In the genomic region with DNA sequence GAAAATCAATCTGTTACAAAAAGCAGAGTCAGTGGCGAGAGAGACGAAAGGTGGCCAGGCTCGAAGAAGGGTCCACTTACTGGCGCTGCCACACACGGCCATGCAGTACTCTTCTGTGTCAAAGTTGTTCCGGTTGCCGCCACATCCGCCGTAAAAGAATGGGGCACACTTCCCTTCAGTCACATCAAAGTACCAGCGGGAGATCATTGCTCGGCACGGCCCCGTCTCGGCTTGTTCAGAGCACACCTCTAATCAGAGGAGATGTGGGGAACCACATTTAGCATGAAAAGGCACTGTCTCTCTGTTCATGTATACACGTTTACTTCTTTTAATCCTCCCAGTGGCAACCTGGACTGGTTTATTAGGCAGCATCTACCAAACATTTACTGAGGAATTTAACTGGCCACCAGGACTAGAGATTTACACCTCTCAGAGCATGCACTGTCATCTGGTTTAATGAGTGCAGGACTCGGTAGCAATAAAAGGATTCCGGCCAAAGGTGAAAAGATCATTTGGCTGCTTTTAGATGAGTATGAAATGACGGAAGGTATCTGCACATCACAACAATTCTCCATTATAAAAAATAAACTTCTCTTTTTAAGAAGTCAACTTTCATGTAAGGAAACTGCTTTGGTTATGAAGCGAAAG, we compare ENCODE assay signal across 11 cellular contexts.
DNase-seq lines count a peak whose midpoint lies in the region; ATAC-seq and TF ChIP-seq lines count a peak whose summit lies in the region.
"Had no signal": no experiment of that assay in that cellular context is flagged by ENCODE, and none has a peak within 500 bp of the region (broad histone marks: within the 10 kb centered on the region; RNA-seq: fewer than 3 reads in every experiment).

No MANE protein-coding gene starts in this region.

- H3K4me1 ChIP-seq in GM23338 (ENCODE audit: insufficient read depth) (peaks cover 60% of the 10 kb centered on the region), spleen (no peaks in the 10 kb centered on the region)

- intact Hi-C loops in spleen (cut with DNase I; ENCODE audit: low total_unique reads), result no loop called here

- ATAC-seq in GM23338 (peak; percentile 16), GM19397 (IDR thresholded peaks at IDR 0.05; ENCODE audit: unreplicated experiment) (no peak), HG03521 (IDR thresholded peaks at IDR 0.05; ENCODE audit: unreplicated experiment) (no peak)

- peak overlapping the region; percentile 94 for H3K27ac Mint-ChIP-seq in GM23338

- H3F3A ChIP-seq in GM23338 (replicated peaks; ENCODE audit: low read depth), result 0 out of 2 replicates have a peak, but pooled peaks cover 4% of the 10 kb centered on the region

- peaks cover 6% of the 10 kb centered on the region for H3K27me3 Mint-ChIP-seq in GM23338 (ENCODE audit: insufficient read depth, low read depth, poor library complexity)

- peaks cover 32% of the 10 kb centered on the region for H3K79me2 ChIP-seq in GM23338 (replicated peaks; ENCODE audit: insufficient read depth)

- H3K4me1 Mint-ChIP-seq in GM23338, result peaks cover 70% of the 10 kb centered on the region

- H3K36me3 Mint-ChIP-seq in GM23338 (ENCODE audit: low read depth), result peaks cover 40% of the 10 kb centered on the region; the same call in 2 of the 3 replicates

- peak; percentile 44 for DNase-seq in GM23338 (ENCODE audit: low spot score)
- DNase-seq in activated CD8-positive, alpha-beta memory T cell treated with anti-CD3 and anti-CD28 coated beads for 24 hours, result peak; percentile 59
- peak; percentile 84 for DNase-seq in spleen
- DNase-seq in 8988T, result no peak
- DNase-seq in NCI-H2107 treated with DMSO at 0.1 percent for 48 hours (lab: John Stamatoyannopoulos, UW; ENCODE audit: unreplicated experiment), result no peak
- DNase-seq: ovary had no signal

- WGBS in spleen, 5 donors, result 72 to 88% (median 81%) methylated on average over 19 of the region's 19 CpGs

- no peaks in the 10 kb centered on the region for H3K27me3 ChIP-seq in GM23338 (ENCODE audit: insufficient read depth)
- no peaks in the 10 kb centered on the region for H3K27me3 ChIP-seq in spleen (replicated peaks in 1 of 7)
- H3K27me3 ChIP-seq: ovary had no signal

- H3K27ac ChIP-seq in GM23338 (ENCODE audit: low read depth) (peak overlapping the region; percentile 85), cingulate gyrus (ENCODE audit: low read depth, low read length) (peak overlapping the region; percentile 69), spleen (no peak overlapping the region)
- H3K27ac ChIP-seq: C4-2B, ovary, SK-N-MC had no signal

- no peak overlapping the region for H2AFZ ChIP-seq in GM23338

- H3K36me3 ChIP-seq in GM23338 (ENCODE audit: insufficient read depth) (peaks cover 4% of the 10 kb centered on the region; the same call in 1 of the 2 replicates), spleen (peaks cover 0 to 57% (median 6%) of the 10 kb centered on the region in 6 donors)
- H3K36me3 ChIP-seq: ovary had no signal

- H3K9me3 Mint-ChIP-seq in GM23338, result no peaks in the 10 kb centered on the region; the same call in 2 of the 3 replicates

- peak overlapping the region; percentile 4 for H3K4me2 ChIP-seq in GM23338

- no peaks in the 10 kb centered on the region for H4K20me1 ChIP-seq in GM23338 (replicated peaks; ENCODE audit: insufficient read depth)

- H3K9me2 ChIP-seq in GM23338 (ENCODE audit: insufficient read depth), result 0 out of 2 replicates have a peak, but pooled peaks cover 3% of the 10 kb centered on the region

- H3K9me3 ChIP-seq in spleen, result no peaks in the 10 kb centered on the region
- H3K9me3 ChIP-seq: ovary had no signal

- no peak for TF ChIP-seq POLR2A in spleen (IDR thresholded peaks at IDR 0.05)

- no peak for TF ChIP-seq CTCF in GM23338 (conservative IDR thresholded peaks at IDR 0.05; ENCODE audit: low read depth in 2 of 2)
- TF ChIP-seq CTCF in spleen (IDR thresholded peaks at IDR 0.05 in 8 of 11, conservative IDR thresholded peaks at IDR 0.05 in 3 of 11), result no peak

- no peak overlapping the region for H3K4me3 Mint-ChIP-seq in GM23338

- H3K4me3 ChIP-seq in GM23338 (no peak overlapping the region), spleen (no peak overlapping the region)
- H3K4me3 ChIP-seq: ovary, SK-N-MC had no signal

TF ChIP-seq in GM23338, 12 proteins besides CTCF, POLR2A, EP300 and RAD21 (continues in another document):
- TF ChIP-seq, protein P1, sequence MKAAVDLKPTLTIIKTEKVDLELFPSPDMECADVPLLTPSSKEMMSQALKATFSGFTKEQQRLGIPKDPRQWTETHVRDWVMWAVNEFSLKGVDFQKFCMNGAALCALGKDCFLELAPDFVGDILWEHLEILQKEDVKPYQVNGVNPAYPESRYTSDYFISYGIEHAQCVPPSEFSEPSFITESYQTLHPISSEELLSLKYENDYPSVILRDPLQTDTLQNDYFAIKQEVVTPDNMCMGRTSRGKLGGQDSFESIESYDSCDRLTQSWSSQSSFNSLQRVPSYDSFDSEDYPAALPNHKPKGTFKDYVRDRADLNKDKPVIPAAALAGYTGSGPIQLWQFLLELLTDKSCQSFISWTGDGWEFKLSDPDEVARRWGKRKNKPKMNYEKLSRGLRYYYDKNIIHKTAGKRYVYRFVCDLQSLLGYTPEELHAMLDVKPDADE (IDR thresholded peaks at IDR 0.05), result no peak
- TF ChIP-seq, protein P2, sequence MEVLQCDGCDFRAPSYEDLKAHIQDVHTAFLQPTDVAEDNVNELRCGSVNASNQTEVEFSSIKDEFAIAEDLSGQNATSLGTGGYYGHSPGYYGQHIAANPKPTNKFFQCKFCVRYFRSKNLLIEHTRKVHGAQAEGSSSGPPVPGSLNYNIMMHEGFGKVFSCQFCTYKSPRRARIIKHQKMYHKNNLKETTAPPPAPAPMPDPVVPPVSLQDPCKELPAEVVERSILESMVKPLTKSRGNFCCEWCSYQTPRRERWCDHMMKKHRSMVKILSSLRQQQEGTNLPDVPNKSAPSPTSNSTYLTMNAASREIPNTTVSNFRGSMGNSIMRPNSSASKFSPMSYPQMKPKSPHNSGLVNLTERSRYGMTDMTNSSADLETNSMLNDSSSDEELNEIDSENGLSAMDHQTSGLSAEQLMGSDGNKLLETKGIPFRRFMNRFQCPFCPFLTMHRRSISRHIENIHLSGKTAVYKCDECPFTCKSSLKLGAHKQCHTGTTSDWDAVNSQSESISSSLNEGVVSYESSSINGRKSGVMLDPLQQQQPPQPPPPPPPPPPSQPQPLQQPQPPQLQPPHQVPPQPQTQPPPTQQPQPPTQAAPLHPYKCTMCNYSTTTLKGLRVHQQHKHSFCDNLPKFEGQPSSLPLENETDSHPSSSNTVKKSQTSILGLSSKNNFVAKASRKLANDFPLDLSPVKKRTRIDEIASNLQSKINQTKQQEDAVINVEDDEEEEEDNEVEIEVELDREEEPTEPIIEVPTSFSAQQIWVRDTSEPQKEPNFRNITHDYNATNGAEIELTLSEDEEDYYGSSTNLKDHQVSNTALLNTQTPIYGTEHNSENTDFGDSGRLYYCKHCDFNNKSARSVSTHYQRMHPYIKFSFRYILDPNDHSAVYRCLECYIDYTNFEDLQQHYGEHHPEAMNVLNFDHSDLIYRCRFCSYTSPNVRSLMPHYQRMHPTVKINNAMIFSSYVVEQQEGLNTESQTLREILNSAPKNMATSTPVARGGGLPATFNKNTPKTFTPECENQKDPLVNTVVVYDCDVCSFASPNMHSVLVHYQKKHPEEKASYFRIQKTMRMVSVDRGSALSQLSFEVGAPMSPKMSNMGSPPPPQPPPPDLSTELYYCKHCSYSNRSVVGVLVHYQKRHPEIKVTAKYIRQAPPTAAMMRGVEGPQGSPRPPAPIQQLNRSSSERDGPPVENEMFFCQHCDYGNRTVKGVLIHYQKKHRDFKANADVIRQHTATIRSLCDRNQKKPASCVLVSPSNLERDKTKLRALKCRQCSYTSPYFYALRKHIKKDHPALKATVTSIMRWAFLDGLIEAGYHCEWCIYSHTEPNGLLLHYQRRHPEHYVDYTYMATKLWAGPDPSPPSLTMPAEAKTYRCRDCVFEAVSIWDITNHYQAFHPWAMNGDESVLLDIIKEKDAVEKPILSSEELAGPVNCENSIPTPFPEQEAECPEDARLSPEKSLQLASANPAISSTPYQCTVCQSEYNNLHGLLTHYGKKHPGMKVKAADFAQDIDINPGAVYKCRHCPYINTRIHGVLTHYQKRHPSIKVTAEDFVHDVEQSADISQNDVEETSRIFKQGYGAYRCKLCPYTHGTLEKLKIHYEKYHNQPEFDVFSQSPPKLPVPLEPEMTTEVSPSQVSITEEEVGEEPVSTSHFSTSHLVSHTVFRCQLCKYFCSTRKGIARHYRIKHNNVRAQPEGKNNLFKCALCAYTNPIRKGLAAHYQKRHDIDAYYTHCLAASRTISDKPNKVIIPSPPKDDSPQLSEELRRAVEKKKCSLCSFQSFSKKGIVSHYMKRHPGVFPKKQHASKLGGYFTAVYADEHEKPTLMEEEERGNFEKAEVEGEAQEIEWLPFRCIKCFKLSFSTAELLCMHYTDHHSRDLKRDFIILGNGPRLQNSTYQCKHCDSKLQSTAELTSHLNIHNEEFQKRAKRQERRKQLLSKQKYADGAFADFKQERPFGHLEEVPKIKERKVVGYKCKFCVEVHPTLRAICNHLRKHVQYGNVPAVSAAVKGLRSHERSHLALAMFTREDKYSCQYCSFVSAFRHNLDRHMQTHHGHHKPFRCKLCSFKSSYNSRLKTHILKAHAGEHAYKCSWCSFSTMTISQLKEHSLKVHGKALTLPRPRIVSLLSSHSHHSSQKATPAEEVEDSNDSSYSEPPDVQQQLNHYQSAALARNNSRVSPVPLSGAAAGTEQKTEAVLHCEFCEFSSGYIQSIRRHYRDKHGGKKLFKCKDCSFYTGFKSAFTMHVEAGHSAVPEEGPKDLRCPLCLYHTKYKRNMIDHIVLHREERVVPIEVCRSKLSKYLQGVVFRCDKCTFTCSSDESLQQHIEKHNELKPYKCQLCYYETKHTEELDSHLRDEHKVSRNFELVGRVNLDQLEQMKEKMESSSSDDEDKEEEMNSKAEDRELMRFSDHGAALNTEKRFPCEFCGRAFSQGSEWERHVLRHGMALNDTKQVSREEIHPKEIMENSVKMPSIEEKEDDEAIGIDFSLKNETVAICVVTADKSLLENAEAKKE (CRISPR knock-in tag; IDR thresholded peaks at IDR 0.05), result no peak

Comparison
In these comparisons a context has a peak if more than half of its experiments do, and no peak if none do; other contexts are left out.
1. DNase-seq: peak in GM23338 (single experiment), activated CD8-positive, alpha-beta memory T cell treated with anti-CD3 and anti-CD28 coated beads for 24 hours (single experiment) and spleen (single experiment); none in 8988T (single experiment) and NCI-H2107 treated with DMSO at 0.1 percent for 48 hours (single experiment).
2. H3K27ac ChIP-seq: peak in GM23338 (single experiment) and cingulate gyrus (single experiment); none in spleen (0 of 8).